19 cellular contexts compared by ENCODE assay signal in the genomic region with DNA sequence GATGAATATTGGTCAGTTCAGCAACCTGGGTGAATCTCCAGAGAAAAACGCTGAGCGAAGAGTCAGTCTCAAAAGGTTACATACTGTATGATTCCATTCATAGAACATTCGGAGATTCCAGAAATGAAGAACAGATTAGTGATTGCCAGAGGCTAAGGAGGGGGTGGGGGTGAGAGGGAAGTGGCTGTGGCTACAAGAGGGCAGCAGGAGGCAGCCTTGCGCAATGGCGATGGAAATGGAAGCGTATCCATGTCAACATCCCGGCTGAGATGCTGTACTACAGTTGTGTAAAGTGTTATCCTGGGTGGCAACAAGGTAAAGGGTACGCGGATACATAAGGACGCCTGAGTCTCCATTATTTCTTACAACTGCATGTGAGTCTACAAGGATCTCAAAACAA. TPM values are rescaled to one million over a fixed set of nuclear protein-coding genes. Genes with fewer than 3 reads are reported as not detected.
DNase-seq lines count a peak whose midpoint lies in the region; ATAC-seq, FAIRE-seq and TF ChIP-seq lines count a peak whose summit lies in the region.
"Had no signal": no experiment of that assay in that cellular context is flagged by ENCODE, and none has a peak within 500 bp of the region (broad histone marks: within the 10 kb centered on the region; RNA-seq: fewer than 3 reads in every experiment).

No MANE protein-coding gene starts in this region.

- POLR2A ChIA-PET in CD8-positive, alpha-beta T cell (lab: Charles Lee): interaction anchor here (1.2 kb wide), 1 partner anchor 77 kb away, joined by 3 read pairs; no protein-coding TSS in a partner anchor

- intact Hi-C loops in CD8-positive, alpha-beta T cell (cut with DNase I, micrococcal nuclease): no loop called here

- H3K4me1 Mint-ChIP-seq in CD8-positive, alpha-beta T cell (ENCODE audit: low read depth): peaks cover 37% of the 10 kb centered on the region
- H3K4me1 Mint-ChIP-seq: memory B cell had no signal

- H3K36me3 Mint-ChIP-seq in CD8-positive, alpha-beta T cell: peaks cover 83% of the 10 kb centered on the region

- no peak overlapping the region for H3K27ac ChIP-seq in CD8-positive, alpha-beta T cell (ENCODE audit: low read depth, low read length)

- FAIRE-seq in H54 (lab: Jason Lieb, UNC): no peak

- no peak overlapping the region for H3K4me3 Mint-ChIP-seq in CD8-positive, alpha-beta T cell
- H3K4me3 Mint-ChIP-seq: activated naive CD4-positive, alpha-beta T cell treated with anti-CD3 and anti-CD28 coated beads for 36 hours; memory B cell had no signal

- H3K27ac Mint-ChIP-seq in CD8-positive, alpha-beta T cell: peak overlapping the region; percentile 64
- H3K27ac Mint-ChIP-seq: activated naive CD4-positive, alpha-beta T cell treated with anti-CD3 and anti-CD28 coated beads for 36 hours had no signal

- H3K27me3 ChIP-seq in CD8-positive, alpha-beta T cell (ENCODE audit: insufficient read depth, low read length): no peaks in the 10 kb centered on the region
- no peaks in the 10 kb centered on the region for H3K27me3 ChIP-seq in GM06990 (replicated peaks; ENCODE audit: control insufficient read depth, insufficient read depth, low read length)
- H3K27me3 ChIP-seq: spleen had no signal

- no peaks in the 10 kb centered on the region for H3K27me3 Mint-ChIP-seq in CD8-positive, alpha-beta T cell (ENCODE audit: low read depth)
- H3K27me3 Mint-ChIP-seq: memory B cell, T-helper 17 cell had no signal

- no peaks in the 10 kb centered on the region for H3K9me3 Mint-ChIP-seq in CD8-positive, alpha-beta T cell
- H3K9me3 Mint-ChIP-seq: activated naive CD4-positive, alpha-beta T cell treated with anti-CD3 and anti-CD28 coated beads for 36 hours; memory B cell had no signal

- no peak for DNase-seq in CD8-positive, alpha-beta T cell
- DNase-seq in GM06990 (ENCODE audit: extremely low read depth, insufficient read length): no peak
- DNase-seq in iPS-NIHi7 (ENCODE audit: extremely low spot score): peak; percentile 33
- DNase-seq in H54 (ENCODE audit: insufficient read length, low spot score): no peak
- no peak for DNase-seq in cortex of kidney (lab: John Stamatoyannopoulos, UW)
- DNase-seq: activated CD4-positive, alpha-beta T cell treated with anti-CD3 and anti-CD28 coated beads, Interleukin-2, amount 50 U/mL, for 48 hours; activated naive CD4-positive, alpha-beta T cell treated with anti-CD3 and anti-CD28 coated beads for 36 hours; Caco-2; central memory CD4-positive, alpha-beta T cell; erythroblast; hypothalamus; KG1; spleen; T-helper 17 cell had no signal

- CTCF ChIA-PET in CD8-positive, alpha-beta T cell (lab: Charles Lee): interaction anchor here (1.1 to 1.5 kb wide), 2 partner anchors 12 to 14 kb away, joined by 3 to 8 read pairs; no protein-coding TSS in a partner anchor

- peaks cover 22% of the 10 kb centered on the region for H3K4me1 ChIP-seq in CD8-positive, alpha-beta T cell (ENCODE audit: insufficient read depth, low read length)
- H3K4me1 ChIP-seq: Caco-2 had no signal

- no peak for TF ChIP-seq CTCF in CD8-positive, alpha-beta T cell (IDR thresholded peaks at IDR 0.05)
- peak; percentile 8 for TF ChIP-seq CTCF in GM06990 (IDR thresholded peaks at IDR 0.05; ENCODE audit: insufficient read depth, low read length, poor library complexity, severe bottlenecking)

- no peak for TF ChIP-seq POLR2A in H54 (IDR thresholded peaks at IDR 0.05; ENCODE audit: low read depth, low read length)

- no peak overlapping the region for H3K4me3 ChIP-seq in CD8-positive, alpha-beta T cell (ENCODE audit: low read depth, low read length)
- H3K4me3 ChIP-seq in GM06990 (replicated peaks; ENCODE audit: low read depth, low read length): no peak overlapping the region
- H3K4me3 ChIP-seq: spleen had no signal

- H3K9me3 ChIP-seq in CD8-positive, alpha-beta T cell (ENCODE audit: low read length): no peaks in the 10 kb centered on the region
- H3K9me3 ChIP-seq: Caco-2, spleen had no signal

- H3K36me3 ChIP-seq in CD8-positive, alpha-beta T cell (ENCODE audit: insufficient read depth, low read length): peaks cover 34% of the 10 kb centered on the region
- peaks cover 16% of the 10 kb centered on the region for H3K36me3 ChIP-seq in GM06990 (ENCODE audit: control insufficient read depth, insufficient read depth, low read length)

- ATAC-seq in CD8-positive, alpha-beta T cell: no peak
- ATAC-seq in SK-N-SH treated with all-trans-retinoic acid at 6 μM for 48 hours: peak; percentile 41; the same call in 2 of the 3 replicates
- ATAC-seq in HG03139 (IDR thresholded peaks at IDR 0.05; ENCODE audit: unreplicated experiment): no peak
- ATAC-seq: T-helper 17 cell had no signal

TF ChIP-seq in SK-N-SH treated with all-trans-retinoic acid at 6 μM for 48 hours, 23 proteins besides CTCF, POLR2A, EP300 and RAD21:
- TF ChIP-seq GLIS3 (CRISPR knock-in tag; IDR thresholded peaks at IDR 0.05): no peak
- TF ChIP-seq OSR1 (CRISPR knock-in tag; IDR thresholded peaks at IDR 0.05): no peak
- no peak for TF ChIP-seq ZNF8 (CRISPR knock-in tag; IDR thresholded peaks at IDR 0.05)
- no peak for TF ChIP-seq TCF4 (CRISPR knock-in tag; IDR thresholded peaks at IDR 0.05; ENCODE audit: borderline replicate concordance)
- TF ChIP-seq, protein P1, sequence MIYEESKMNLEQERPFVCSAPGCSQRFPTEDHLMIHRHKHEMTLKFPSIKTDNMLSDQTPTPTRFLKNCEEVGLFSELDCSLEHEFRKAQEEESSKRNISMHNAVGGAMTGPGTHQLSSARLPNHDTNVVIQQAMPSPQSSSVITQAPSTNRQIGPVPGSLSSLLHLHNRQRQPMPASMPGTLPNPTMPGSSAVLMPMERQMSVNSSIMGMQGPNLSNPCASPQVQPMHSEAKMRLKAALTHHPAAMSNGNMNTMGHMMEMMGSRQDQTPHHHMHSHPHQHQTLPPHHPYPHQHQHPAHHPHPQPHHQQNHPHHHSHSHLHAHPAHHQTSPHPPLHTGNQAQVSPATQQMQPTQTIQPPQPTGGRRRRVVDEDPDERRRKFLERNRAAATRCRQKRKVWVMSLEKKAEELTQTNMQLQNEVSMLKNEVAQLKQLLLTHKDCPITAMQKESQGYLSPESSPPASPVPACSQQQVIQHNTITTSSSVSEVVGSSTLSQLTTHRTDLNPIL (CRISPR knock-in tag; IDR thresholded peaks at IDR 0.05; ENCODE audit: low read depth): no peak
- TF ChIP-seq ZNF565 (CRISPR knock-in tag; conservative IDR thresholded peaks at IDR 0.05; ENCODE audit: low read depth): no peak
- TF ChIP-seq POU6F1 (CRISPR knock-in tag; IDR thresholded peaks at IDR 0.05; ENCODE audit: borderline replicate concordance, low read depth): no peak
- TF ChIP-seq CSDC2 (CRISPR knock-in tag; IDR thresholded peaks at IDR 0.05): no peak
- TF ChIP-seq ZFP30 (CRISPR knock-in tag; IDR thresholded peaks at IDR 0.05): no peak
- no peak for TF ChIP-seq PPARA (CRISPR knock-in tag; IDR thresholded peaks at IDR 0.05; ENCODE audit: borderline replicate concordance)
- no peak for TF ChIP-seq ISL1 (CRISPR knock-in tag; IDR thresholded peaks at IDR 0.05)
- TF ChIP-seq ZC3H10 (CRISPR knock-in tag; IDR thresholded peaks at IDR 0.05): no peak
- no peak for TF ChIP-seq ESRRG (CRISPR knock-in tag; IDR thresholded peaks at IDR 0.05)
- no peak for TF ChIP-seq ARNTL (CRISPR knock-in tag; IDR thresholded peaks at IDR 0.05; ENCODE audit: borderline replicate concordance, low read depth)
- TF ChIP-seq ZFP3 (CRISPR knock-in tag; IDR thresholded peaks at IDR 0.05): no peak
- TF ChIP-seq CSRNP3 (CRISPR knock-in tag; IDR thresholded peaks at IDR 0.05): no peak

RNA-seq across cellular contexts. Expression of gene LYAR, which starts 18.0 kb away (rescaled TPM):
- 10 to 100 TPM; 57.8 to 59.0 TPM for total RNA-seq in CD8-positive, alpha-beta T cell

RNA-seq across cellular contexts. Expression of gene ZBTB49, which starts 18.1 kb away (rescaled TPM):
- total RNA-seq in CD8-positive, alpha-beta T cell: 10 to 100 TPM; 15.9 to 21.1 TPM

RNA-seq across cellular contexts. Expression of gene TMEM128, which starts 23.9 kb away (rescaled TPM):
- total RNA-seq in CD8-positive, alpha-beta T cell: 1 to 10 TPM; 6.4 TPM

RNA-seq across cellular contexts. Expression of gene OTOP1, which starts 45.2 kb away (rescaled TPM):
- not detected for total RNA-seq in CD8-positive, alpha-beta T cell
- total RNA-seq: activated naive CD4-positive, alpha-beta T cell treated with anti-CD3 and anti-CD28 coated beads for 36 hours; Caco-2; osteocyte; spleen; T-helper 17 cell; temporal lobe had no signal
